20 cellular contexts compared by ENCODE assay signal in genomic region chr15:55869660-55870059, GRCh38.
A peak's percentile ranks its signal among the peaks of the same experiment; 100 is the strongest.
DNase-seq lines count a peak whose midpoint lies in the region; ATAC-seq, FAIRE-seq and TF ChIP-seq lines count a peak whose summit lies in the region.
"Had no signal": no experiment of that assay in that cellular context is flagged by ENCODE, and none has a peak within 500 bp of the region (broad histone marks: within the 10 kb centered on the region; RNA-seq: fewer than 3 reads in every experiment).

No MANE protein-coding gene starts in this region.

- peak overlapping the region; percentile 7; the same call in 1 of the 2 replicates for H3K27ac Mint-ChIP-seq in HFFc6
- H3K27ac Mint-ChIP-seq: CD14-positive monocyte; CD4-positive, alpha-beta memory T cell; CD4-positive, CD25-positive, alpha-beta regulatory T cell; CD8-positive, alpha-beta memory T cell had no signal

- in situ Hi-C loops in gastrocnemius medialis (cut with MboI; ENCODE audit: low sequenced_read_pairs in 4 of 4), result no loop called here

- POLR2A ChIA-PET in A549 (lab: Yijun Ruan, JAX), result interaction anchor here (0.7 kb wide), 1 partner anchor 23 kb away, joined by 3 read pairs; no protein-coding TSS in a partner anchor

- TF ChIP-seq POLR2A in A549 (IDR thresholded peaks at IDR 0.05; ENCODE audit: low read length), result no peak
- TF ChIP-seq POLR2A in gastrocnemius medialis (IDR thresholded peaks at IDR 0.05), result no peak

- intact Hi-C loops in gastrocnemius medialis (cut with DNase I; ENCODE audit: low total_unique reads), result loop anchor here (2.0 to 10.0 kb wide), 3 partner anchors 29 to 345 kb away; partner anchors contain the start of gene NEDD4

- DNase-seq in A549 (ENCODE audit: low read depth in 1 of 2, low spot score in 1 of 2) (no peak), HFFc6 (no peak), gastrocnemius medialis (no peak), MM.1S (no peak)
- DNase-seq: ACHN; BE2C; C1 segment of cervical spinal cord; Calu3; CD4-positive, alpha-beta memory T cell; CD4-positive, CD25-positive, alpha-beta regulatory T cell; CD8-positive, alpha-beta memory T cell; COR-L47; DMS79 treated with DMSO at 0.1 percent for 48 hours; GF-D8 had no signal

- FAIRE-seq in A549 (lab: Jason Lieb, UNC), result no peak
- FAIRE-seq: D721Med, GM12891 had no signal

- H3K4me2 ChIP-seq in A549 (peak overlapping the region; percentile 71), MM.1S (ENCODE audit: low read depth, low read length) (no peak overlapping the region)
- H3K4me2 ChIP-seq: BLaER1 had no signal

- ATAC-seq in A549 (no peak), gastrocnemius medialis (no peak), GM18519 (IDR thresholded peaks at IDR 0.05; ENCODE audit: low FRiP score, unreplicated experiment) (no peak)

- H3K9ac ChIP-seq in MM.1S (ENCODE audit: low read length), result no peak overlapping the region
- H3K9ac ChIP-seq: BLaER1 had no signal

- H3K4me1 Mint-ChIP-seq in HFFc6 (ENCODE audit: low read depth), result peaks cover 34% of the 10 kb centered on the region
- H3K4me1 Mint-ChIP-seq: CD14-positive monocyte had no signal

- H3K27me3 ChIP-seq in gastrocnemius medialis, result no peaks in the 10 kb centered on the region
- no peaks in the 10 kb centered on the region for H3K27me3 ChIP-seq in MM.1S (replicated peaks; ENCODE audit: insufficient read depth, low read length)
- H3K27me3 ChIP-seq: BE2C, BLaER1 had no signal

- no peaks in the 10 kb centered on the region for H4K20me1 ChIP-seq in MM.1S (ENCODE audit: insufficient read depth, low read length)
- H4K20me1 ChIP-seq: BLaER1 had no signal

- H3K4me3 ChIP-seq in A549 (no peak overlapping the region), gastrocnemius medialis (no peak overlapping the region), MM.1S (ENCODE audit: low read length) (no peak overlapping the region)
- H3K4me3 ChIP-seq: BLaER1 had no signal

- peaks cover 4% of the 10 kb centered on the region; the same call in 1 of the 2 replicates for H3K27me3 Mint-ChIP-seq in HFFc6 (ENCODE audit: insufficient read depth)
- H3K27me3 Mint-ChIP-seq: CD4-positive, alpha-beta memory T cell; CD4-positive, CD25-positive, alpha-beta regulatory T cell had no signal

- H3K4me3 Mint-ChIP-seq in HFFc6, result no peak overlapping the region
- H3K4me3 Mint-ChIP-seq: CD14-positive monocyte; CD4-positive, alpha-beta memory T cell; CD4-positive, CD25-positive, alpha-beta regulatory T cell; CD8-positive, alpha-beta memory T cell had no signal

- H3K36me3 ChIP-seq in gastrocnemius medialis (no peaks in the 10 kb centered on the region), MM.1S (replicated peaks; ENCODE audit: insufficient read depth, low read length) (no peaks in the 10 kb centered on the region)
- H3K36me3 ChIP-seq: BE2C, BLaER1 had no signal

- TF ChIP-seq EP300 in A549 (IDR thresholded peaks at IDR 0.05), result no peak

- peaks cover 77% of the 10 kb centered on the region for H3K4me1 ChIP-seq in A549
- peaks cover 51 to 65% of the 10 kb centered on the region in 2 donors for H3K4me1 ChIP-seq in gastrocnemius medialis
- no peaks in the 10 kb centered on the region for H3K4me1 ChIP-seq in MM.1S (ENCODE audit: low read length)
- H3K4me1 ChIP-seq: BLaER1 had no signal

- TF ChIP-seq CTCF in A549 (IDR thresholded peaks at IDR 0.05) (no peak), HFFc6 (IDR thresholded peaks at IDR 0.05) (no peak), gastrocnemius medialis (IDR thresholded peaks at IDR 0.05 in 4 of 5, conservative IDR thresholded peaks at IDR 0.05 in 1 of 5) (no peak), MM.1S (IDR thresholded peaks at IDR 0.05; ENCODE audit: low read length) (no peak)

- H3F3A ChIP-seq in MM.1S (ENCODE audit: insufficient read depth, low read length), result no peaks in the 10 kb centered on the region

- no peak overlapping the region for H2AFZ ChIP-seq in MM.1S (ENCODE audit: low read length)

- CTCF ChIA-PET in A549 (lab: Yijun Ruan, JAX), result no interaction called here

- no peaks in the 10 kb centered on the region for H3K9me3 Mint-ChIP-seq in HFFc6
- H3K9me3 Mint-ChIP-seq: CD14-positive monocyte; CD4-positive, alpha-beta memory T cell; CD4-positive, CD25-positive, alpha-beta regulatory T cell; CD8-positive, alpha-beta memory T cell had no signal

- H3K27ac ChIP-seq in A549 (peak overlapping the region; percentile 67 to 76), gastrocnemius medialis (peak overlapping the region; percentile 76 to 87 (median 83)), MM.1S (ENCODE audit: low read length) (no peak overlapping the region)
- H3K27ac ChIP-seq: 22Rv1, BLaER1 had no signal

- TF ChIP-seq RAD21 in A549 (conservative IDR thresholded peaks at IDR 0.05 in 1 of 2, IDR thresholded peaks at IDR 0.05 in 1 of 2), result no peak

- no peaks in the 10 kb centered on the region for H3K9me2 ChIP-seq in MM.1S (replicated peaks; ENCODE audit: insufficient read depth, low read length)

- H3K9me3 ChIP-seq in A549, result no peaks in the 10 kb centered on the region
- H3K9me3 ChIP-seq in gastrocnemius medialis, result no peaks in the 10 kb centered on the region
- H3K9me3 ChIP-seq in MM.1S (replicated peaks; ENCODE audit: insufficient read depth, low read length), result no peaks in the 10 kb centered on the region
- H3K9me3 ChIP-seq: BE2C, BLaER1 had no signal

- no peaks in the 10 kb centered on the region for H3K79me2 ChIP-seq in MM.1S (ENCODE audit: low read length)

- H3K36me3 Mint-ChIP-seq in HFFc6 (ENCODE audit: low read depth), result peaks cover 17% of the 10 kb centered on the region
- H3K36me3 Mint-ChIP-seq: CD4-positive, CD25-positive, alpha-beta regulatory T cell had no signal

- 61% methylated on average over 2 of the region's 2 CpGs for WGBS in A549 (ENCODE audit: missing lambda C conversion rate)

TF ChIP-seq in A549, 52 proteins besides CTCF, POLR2A, EP300 and RAD21:
- TF ChIP-seq NR3C1 (IDR thresholded peaks at IDR 0.05) (no peak), ZC3H11A (IDR thresholded peaks at IDR 0.05) (peak; percentile 84)
TF ChIP-seq in A549: peak in this region for 1.
